In the genomic region with DNA sequence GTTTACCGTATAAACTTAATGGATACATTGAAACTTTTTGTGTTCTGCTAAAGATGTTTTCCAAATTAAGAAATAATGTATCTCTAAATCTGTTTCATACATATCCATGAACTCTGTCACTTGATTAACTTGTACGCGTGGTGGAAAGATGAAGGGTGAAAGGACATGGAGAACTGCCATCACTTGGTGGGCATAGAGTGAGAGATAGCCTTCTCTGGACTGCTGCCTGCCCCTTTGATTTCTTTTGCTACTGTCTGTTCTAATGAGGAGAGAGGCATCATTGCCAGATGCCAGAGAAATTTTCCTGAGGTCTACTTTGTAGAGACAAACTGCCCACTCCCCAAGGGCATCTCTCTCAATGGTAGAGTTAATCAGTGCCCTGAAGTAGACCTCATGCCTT, we compare ENCODE assay signal across 20 cellular contexts.
A peak's percentile ranks its signal among the peaks of the same experiment; 100 is the strongest.
DNase-seq lines count a peak whose midpoint lies in the region; TF ChIP-seq lines count a peak whose summit lies in the region.
"Had no signal": no experiment of that assay in that cellular context is flagged by ENCODE, and none has a peak within 500 bp of the region (broad histone marks: within the 10 kb centered on the region; RNA-seq: fewer than 3 reads in every experiment).

No MANE protein-coding gene starts in this region.

- no peak for TF ChIP-seq EP300 in sigmoid colon (IDR thresholded peaks at IDR 0.05)

- H3K36me3 ChIP-seq in HEK293 (ENCODE audit: control insufficient read depth in 2 of 2, insufficient read depth in 1 of 2, low read length in 2 of 2) (peaks cover 0 to 2% of the 10 kb centered on the region in 2 experiments; a peak in 2 of 3 replicates), brain microvascular endothelial cell (replicated peaks) (no peaks in the 10 kb centered on the region), left ventricle myocardium inferior (peaks cover 20% of the 10 kb centered on the region), skeletal muscle tissue (ENCODE audit: control insufficient read depth in 3 of 3, insufficient read depth in 3 of 3, low read length in 3 of 3) (peaks cover 0 to 3% (median 0%) of the 10 kb centered on the region in 3 donors), sigmoid colon (no peaks in the 10 kb centered on the region)

- H3K4me1 ChIP-seq in HEK293 (ENCODE audit: control insufficient read depth, insufficient read depth, low read length) (no peaks in the 10 kb centered on the region), left ventricle myocardium inferior (peaks cover 12% of the 10 kb centered on the region), skeletal muscle tissue (ENCODE audit: control insufficient read depth in 3 of 3, insufficient read depth in 3 of 3, low read length in 3 of 3) (no peaks in the 10 kb centered on the region), sigmoid colon (no peaks in the 10 kb centered on the region)

- TF ChIP-seq POLR2A in sigmoid colon (IDR thresholded peaks at IDR 0.05) = no peak

- 89 to 97% methylated on average over 3 of the region's 3 CpGs for WGBS in sigmoid colon, 2 donors

- no peak overlapping the region for H3K9ac ChIP-seq in skeletal muscle tissue (ENCODE audit: low read depth in 1 of 3, low read length in 3 of 3)

- CTCF ChIA-PET in HEK293 (lab: Yijun Ruan, JAX) = no interaction called here

- no peaks in the 10 kb centered on the region for H3K9me3 ChIP-seq in HEK293 (ENCODE audit: control insufficient read depth, insufficient read depth, low read depth, low read length)
- no peaks in the 10 kb centered on the region for H3K9me3 ChIP-seq in left ventricle myocardium inferior (replicated peaks)
- no peaks in the 10 kb centered on the region for H3K9me3 ChIP-seq in skeletal muscle tissue (ENCODE audit: control insufficient read depth in 3 of 3, low read length in 3 of 3)
- H3K9me3 ChIP-seq in sigmoid colon = no peaks in the 10 kb centered on the region

- H3K27ac ChIP-seq in HEK293 (ENCODE audit: extremely low read depth, low read depth, low read length) (no peak overlapping the region), brain microvascular endothelial cell (peak overlapping the region; percentile 68), left ventricle myocardium inferior (replicated peaks) (peak overlapping the region; percentile 56), skeletal muscle tissue (ENCODE audit: low read depth, low read length) (peak overlapping the region; percentile 19), sigmoid colon (peak overlapping the region in 1 of 4 donors; percentile 6)
- H3K27ac ChIP-seq: HL-60 had no signal

- H3K4me3 ChIP-seq in HEK293 (ENCODE audit: low read depth, low read length) (no peak overlapping the region), brain microvascular endothelial cell (ENCODE audit: low read depth, low read length) (no peak overlapping the region), left ventricle myocardium inferior (no peak overlapping the region), skeletal muscle tissue (ENCODE audit: low read length in 3 of 3) (no peak overlapping the region), sigmoid colon (no peak overlapping the region)
- H3K4me3 ChIP-seq: GM23338, K562 had no signal

- POLR2A ChIA-PET in HEK293 (lab: Yijun Ruan, JAX) = no interaction called here

- intact Hi-C loops in left ventricle myocardium inferior (cut with micrococcal nuclease) (no loop called here), sigmoid colon (cut with DNase I) (no loop called here)

- H3K27me3 ChIP-seq in brain microvascular endothelial cell (replicated peaks) (no peaks in the 10 kb centered on the region), left ventricle myocardium inferior (ENCODE audit: low read depth) (no peaks in the 10 kb centered on the region), skeletal muscle tissue (ENCODE audit: control insufficient read depth in 3 of 3, insufficient read depth in 3 of 3, low read length in 3 of 3) (no peaks in the 10 kb centered on the region), sigmoid colon (no peaks in the 10 kb centered on the region)

- in situ Hi-C loops in brain microvascular endothelial cell (cut with HindIII; ENCODE audit: low pct_ligation_motif_present, low sequenced_read_pairs) = no loop called here

- DNase-seq in brain microvascular endothelial cell (no peak), left ventricle myocardium inferior (no peak), sigmoid colon (no peak), middle frontal gyrus (ENCODE audit: extremely low spot score, low spot score) (no peak), putamen (ENCODE audit: low spot score) (no peak)
- DNase-seq: Calu3; CD4-positive, CD25-positive, alpha-beta regulatory T cell; DMS79; NCI-H1436 treated with DMSO at 0.1 percent for 48 hours; NCI-H2081 treated with DMSO at 0.1 percent for 48 hours; NCI-H226; NCI-H526; NK-92 treated with Interleukin-12 subunit alpha and Interleukin-12 subunit beta, amount 100 ng/mL, for 24 hours; OCI-M1; RPMI8226 had no signal

- TF ChIP-seq CTCF in HEK293 (tag by site-specific recombination; IDR thresholded peaks at IDR 0.05) (no peak), brain microvascular endothelial cell (IDR thresholded peaks at IDR 0.05; ENCODE audit: low read depth, low read length, missing control alignments) (no peak), left ventricle myocardium inferior (IDR thresholded peaks at IDR 0.05; ENCODE audit: borderline replicate concordance) (no peak), sigmoid colon (IDR thresholded peaks at IDR 0.05) (no peak)

TF ChIP-seq in HEK293, 187 proteins besides CTCF, POLR2A, EP300 and RAD21:
- peak; percentile 36; the same call in 1 of the 2 replicates for TF ChIP-seq ZBTB17 (tag by site-specific recombination; IDR thresholded peaks at IDR 0.05)
- TF ChIP-seq ZNF19 (tag by site-specific recombination; IDR thresholded peaks at IDR 0.05; ENCODE audit: low read depth) = no peak
- no peak for TF ChIP-seq KLF9 (tag by site-specific recombination; IDR thresholded peaks at IDR 0.05; ENCODE audit: low read depth)
- no peak for TF ChIP-seq REPIN1 (tag by site-specific recombination; IDR thresholded peaks at IDR 0.05; ENCODE audit: low read depth)
- no peak for TF ChIP-seq ZNF174 (tag by site-specific recombination; IDR thresholded peaks at IDR 0.05)
